ENCODE assay signal across 11 cellular contexts in the genomic region with DNA sequence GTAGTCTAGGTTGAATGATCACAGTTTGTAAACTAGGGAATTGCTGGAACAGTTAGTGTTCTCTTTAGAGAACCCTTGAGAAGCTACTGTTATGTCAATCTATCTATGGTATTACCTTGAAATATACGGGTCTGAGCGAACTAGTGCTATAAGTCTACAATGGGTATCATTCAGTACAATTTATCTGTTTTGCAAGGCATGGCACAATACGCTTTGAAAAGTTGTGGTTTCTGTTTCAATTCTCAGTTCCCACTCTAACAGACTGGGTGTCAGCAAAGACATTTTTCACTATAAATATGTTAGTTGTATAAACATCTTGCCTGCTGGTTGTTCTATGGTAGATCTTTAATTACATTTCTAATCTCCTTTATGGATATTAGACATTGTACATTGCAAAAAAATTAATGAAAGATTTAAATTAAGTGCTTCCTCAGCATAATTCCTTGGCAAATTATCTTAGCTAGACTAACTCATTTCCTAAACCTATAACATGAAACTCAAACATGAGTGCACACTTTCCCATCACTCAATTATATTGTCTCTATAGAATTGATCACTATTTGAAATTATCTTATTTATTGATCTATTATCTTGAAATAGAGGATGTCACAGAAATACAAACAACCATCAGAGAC. TPM values are rescaled to one million over a fixed set of nuclear protein-coding genes. Genes with fewer than 3 reads are reported as not detected.
DNase-seq lines count a peak whose midpoint lies in the region; ATAC-seq and TF ChIP-seq lines count a peak whose summit lies in the region.
"Had no signal": no experiment of that assay in that cellular context is flagged by ENCODE, and none has a peak within 500 bp of the region (broad histone marks: within the 10 kb centered on the region; RNA-seq: fewer than 3 reads in every experiment).

No MANE protein-coding gene starts in this region.

- H3K9me3 ChIP-seq in tibial artery = peaks cover 0 to 6% (median 0%) of the 10 kb centered on the region in 3 donors

- H3K36me3 ChIP-seq in tibial artery = no peaks in the 10 kb centered on the region

- H3K27me3 Mint-ChIP-seq in CD14-positive monocyte (ENCODE audit: low read depth in 3 of 3) = peaks cover 0 to 1% (median 0%) of the 10 kb centered on the region in 3 donors
- H3K27me3 Mint-ChIP-seq in HFFc6 (ENCODE audit: insufficient read depth) = no peaks in the 10 kb centered on the region; the same call in 1 of the 2 replicates

- peak overlapping the region in 1 of 2 donors; percentile 67 for H3K4me3 Mint-ChIP-seq in CD14-positive monocyte
- H3K4me3 Mint-ChIP-seq in HFFc6 = no peak overlapping the region

- peaks cover 3% of the 10 kb centered on the region in 2 donors for H3K36me3 Mint-ChIP-seq in CD14-positive monocyte
- no peaks in the 10 kb centered on the region for H3K36me3 Mint-ChIP-seq in HFFc6 (ENCODE audit: low read depth)

- H3K27ac Mint-ChIP-seq in CD14-positive monocyte = peak overlapping the region in 6 of 7 donors; percentile 16 to 87 (median 61)
- no peak overlapping the region for H3K27ac Mint-ChIP-seq in HFFc6

- H3K4me1 Mint-ChIP-seq in CD14-positive monocyte = peaks cover 16% of the 10 kb centered on the region
- H3K4me1 Mint-ChIP-seq in HFFc6 (ENCODE audit: low read depth) = no peaks in the 10 kb centered on the region

- intact Hi-C loops in CD14-positive monocyte (cut with micrococcal nuclease) (no loop called here), tibial artery (cut with DNase I; ENCODE audit: low total_unique reads) (no loop called here)

- TF ChIP-seq CTCF in CD14-positive monocyte (IDR thresholded peaks at IDR 0.05) (no peak), tibial artery (IDR thresholded peaks at IDR 0.05) (no peak), HFFc6 (IDR thresholded peaks at IDR 0.05) (no peak)

- H3K9me3 Mint-ChIP-seq in CD14-positive monocyte (peaks cover 2 to 19% (median 9%) of the 10 kb centered on the region in 7 donors), HFFc6 (no peaks in the 10 kb centered on the region)

- no peak for DNase-seq in CD14-positive monocyte (ENCODE audit: low spot score)
- DNase-seq in substantia nigra (lab: John Stamatoyannopoulos, UW) = no peak
- DNase-seq in NCI-H2171 (lab: John Stamatoyannopoulos, UW) = no peak
- no peak for DNase-seq in tibial artery
- DNase-seq in HFFc6 = no peak
- DNase-seq: ACHN; activated CD4-positive, CD25-positive, alpha-beta regulatory T cell; midbrain had no signal

- H3K27ac ChIP-seq in substantia nigra (ENCODE audit: low read depth, low read length, poor library complexity, severe bottlenecking) = no peak overlapping the region
- H3K27ac ChIP-seq in tibial artery = no peak overlapping the region

- H3K27me3 ChIP-seq in tibial artery = no peaks in the 10 kb centered on the region

- ATAC-seq in GM19397 (IDR thresholded peaks at IDR 0.05; ENCODE audit: unreplicated experiment) (peak; percentile 100), HG02884 (IDR thresholded peaks at IDR 0.05; ENCODE audit: unreplicated experiment) (peak; percentile 96), HG03571 (IDR thresholded peaks at IDR 0.05; ENCODE audit: unreplicated experiment) (peak; percentile 99)

- no peaks in the 10 kb centered on the region for H3K4me1 ChIP-seq in tibial artery

- H3K4me3 ChIP-seq in tibial artery = no peak overlapping the region

RNA-seq across cellular contexts. Expression of a gene that starts 24.9 kb away (rescaled TPM):
- not detected for polyA plus RNA-seq in CD14-positive monocyte
- not detected for total RNA-seq in HFFc6 (2021; fragmentation: NEBNext Ultra II Directional; extraction: Animal tissue kit (Norgen Biotek cat#: 25700))
